8 cellular contexts compared by ENCODE assay signal in genomic region chr7:77536017-77536412, GRCh38. TPM values are rescaled to one million over a fixed set of nuclear protein-coding genes. Genes with fewer than 3 reads are reported as not detected.
DNase-seq lines count a peak whose midpoint lies in the region; ATAC-seq and TF ChIP-seq lines count a peak whose summit lies in the region.

No MANE protein-coding gene starts in this region.

- H3K4me1 ChIP-seq in heart left ventricle (peaks cover 0 to 31% (median 19%) of the 10 kb centered on the region in 12 donors), mesodermal cell (ENCODE audit: control insufficient read depth, insufficient read depth, low read length, poor library complexity, severe bottlenecking) (peaks cover 8% of the 10 kb centered on the region), uterus (peaks cover 0 to 8% of the 10 kb centered on the region in 2 donors)

- TF ChIP-seq CTCF in heart left ventricle (IDR thresholded peaks at IDR 0.05) = no peak
- TF ChIP-seq CTCF in brain microvascular endothelial cell (IDR thresholded peaks at IDR 0.05; ENCODE audit: low read depth, low read length, missing control alignments) = no peak
- TF ChIP-seq CTCF in uterus (IDR thresholded peaks at IDR 0.05) = no peak

- peak overlapping the region; percentile 59 to 100 (median 95) for H3K4me3 ChIP-seq in heart left ventricle
- H3K4me3 ChIP-seq in brain microvascular endothelial cell (ENCODE audit: low read depth, low read length) = peak overlapping the region; percentile 75
- peak overlapping the region; percentile 99 for H3K4me3 ChIP-seq in mesodermal cell (ENCODE audit: extremely low read depth, insufficient read depth, low read length, poor library complexity, severe bottlenecking)
- H3K4me3 ChIP-seq in uterus = peak overlapping the region; percentile 50 to 80

- in situ Hi-C loops in brain microvascular endothelial cell (cut with HindIII; ENCODE audit: low pct_ligation_motif_present, low sequenced_read_pairs) = no loop called here

- H3K36me3 ChIP-seq in heart left ventricle = no peaks in the 10 kb centered on the region
- H3K36me3 ChIP-seq in brain microvascular endothelial cell (replicated peaks) = peaks cover 4% of the 10 kb centered on the region
- H3K36me3 ChIP-seq in mesodermal cell (ENCODE audit: control insufficient read depth, insufficient read depth, low read length) = peaks cover 4% of the 10 kb centered on the region
- H3K36me3 ChIP-seq in uterus = no peaks in the 10 kb centered on the region

- 38 to 41% (median 39%) methylated on average over 9 of the region's 9 CpGs for WGBS in heart left ventricle, 4 donors
- WGBS in mesodermal cell (ENCODE audit: insufficient coverage in 2 of 2), 2 experiments = 28% methylated on average over 4 of the region's 9 CpGs; no CpG with 5 or more reads in 1 of the 2 experiments

- H3K27me3 ChIP-seq in heart left ventricle = no peaks in the 10 kb centered on the region
- H3K27me3 ChIP-seq in brain microvascular endothelial cell (replicated peaks) = no peaks in the 10 kb centered on the region
- H3K27me3 ChIP-seq in uterus = no peaks in the 10 kb centered on the region

- ATAC-seq in heart left ventricle = no peak
- no peak for ATAC-seq in GM21515 (IDR thresholded peaks at IDR 0.05; ENCODE audit: unreplicated experiment)
- no peak for ATAC-seq in HG02840 (IDR thresholded peaks at IDR 0.05; ENCODE audit: low FRiP score, unreplicated experiment)
- no peak for ATAC-seq in HG03521 (IDR thresholded peaks at IDR 0.05; ENCODE audit: unreplicated experiment)

- no peak for TF ChIP-seq POLR2A in heart left ventricle (IDR thresholded peaks at IDR 0.05)
- TF ChIP-seq POLR2A in uterus (IDR thresholded peaks at IDR 0.05) = no peak

- intact Hi-C loops in heart left ventricle (cut with DNase I) (loop anchor here in 8 of 10 donors (5.0 to 10.0 kb wide), 11 partner anchors 36 to 229 kb away; partner anchors contain the start of gene GSAP (in 4 of the 8)), cardiac septum (cut with DNase I) (loop anchor here (5.0 kb wide), 2 partner anchors 119 to 161 kb away; partner anchors contain the start of genes GSAP and RSBN1L), uterus (cut with DNase I; ENCODE audit: low total_unique reads) (no loop called here)

- H3K9me3 ChIP-seq in heart left ventricle = no peaks in the 10 kb centered on the region
- H3K9me3 ChIP-seq in mesodermal cell (ENCODE audit: control insufficient read depth, low read length) = no peaks in the 10 kb centered on the region
- H3K9me3 ChIP-seq in uterus = no peaks in the 10 kb centered on the region

- H3K27ac ChIP-seq in heart left ventricle = peak overlapping the region in 11 of 12 donors; percentile 86 to 100 (median 98)
- H3K27ac ChIP-seq in brain microvascular endothelial cell = peak overlapping the region; percentile 60
- no peak overlapping the region for H3K27ac ChIP-seq in mesodermal cell (ENCODE audit: low read depth, low read length, severe bottlenecking)
- H3K27ac ChIP-seq in uterus = peak overlapping the region; percentile 84 to 95

- DNase-seq in heart left ventricle = no peak
- no peak for DNase-seq in cardiac septum (ENCODE audit: low spot score)
- DNase-seq in brain microvascular endothelial cell = no peak
- DNase-seq in uterus = no peak

RNA-seq across cellular contexts. Expression of gene PTPN12, which starts 1.1 kb away (rescaled TPM):
- 10 to 100 TPM; 36.5 to 83.9 (median 42.0) TPM for total RNA-seq in heart left ventricle
- polyA plus RNA-seq in heart left ventricle = 10 to 100 TPM; 33.9 to 35.1 TPM
- 41.6 TPM for total RNA-seq in cardiac septum
- 108 TPM for polyA plus RNA-seq in mesodermal cell (2013, experiment 1 of 2)
- polyA plus RNA-seq in mesodermal cell (2013, experiment 2 of 2) = 114 TPM
- 100 to 1,000 TPM in 2 of 4 donors, 10 to 100 TPM in 2; 52.0 to 123 (median 96.5) TPM for total RNA-seq in uterus
